In the genomic region with DNA sequence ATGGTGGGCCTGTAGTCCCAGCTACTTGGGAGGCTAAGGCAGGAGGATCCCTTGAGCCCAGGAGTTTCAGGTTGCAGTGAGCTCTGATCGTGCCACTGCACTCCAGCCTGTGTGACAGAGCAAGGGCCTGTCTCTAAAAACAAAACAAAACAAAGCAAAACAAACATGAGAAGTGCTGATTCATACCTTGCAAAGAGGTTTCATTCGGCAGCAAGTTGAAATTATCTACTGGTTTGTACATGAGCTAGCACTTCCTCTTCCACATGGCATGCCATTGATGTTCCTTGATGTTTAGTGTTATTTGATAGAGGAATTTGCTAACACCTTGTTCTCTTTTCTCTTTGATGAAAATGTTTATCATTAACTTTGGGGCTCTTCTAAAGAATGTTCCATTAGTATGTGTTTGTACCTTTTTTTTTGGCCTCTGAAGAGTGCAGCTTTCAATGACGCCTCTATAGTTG, we compare ENCODE assay signal across 11 cellular contexts. TPM values are rescaled to one million over a fixed set of nuclear protein-coding genes. Genes with fewer than 3 reads are reported as not detected.
DNase-seq lines count a peak whose midpoint lies in the region; ATAC-seq and TF ChIP-seq lines count a peak whose summit lies in the region.
"Had no signal": no experiment of that assay in that cellular context is flagged by ENCODE, and none has a peak within 500 bp of the region (broad histone marks: within the 10 kb centered on the region; RNA-seq: fewer than 3 reads in every experiment).

No MANE protein-coding gene starts in this region.

- POLR2A ChIA-PET in activated CD4-positive, alpha-beta T cell treated with anti-CD3 and anti-CD28 coated beads for 36 hours (lab: Charles Lee): no interaction called here

- no peaks in the 10 kb centered on the region for H3K36me3 Mint-ChIP-seq in activated CD4-positive, alpha-beta T cell treated with anti-CD3 and anti-CD28 coated beads for 36 hours (ENCODE audit: low read depth)
- H3K36me3 Mint-ChIP-seq in activated T-cell treated with anti-CD3 and anti-CD28 coated beads, Interleukin-2, amount 50 U/mL, for 24 hours (ENCODE audit: low read depth): no peaks in the 10 kb centered on the region

- H4K20me1 ChIP-seq in BLaER1 treated with 17β-estradiol and CSF1 and Interleukin-3, amounts not matched to agents 10 nM and 100 nM: no peaks in the 10 kb centered on the region
- no peaks in the 10 kb centered on the region for H4K20me1 ChIP-seq in KMS-11 (ENCODE audit: insufficient read depth)

- peaks cover 14 to 49% (median 38%) of the 10 kb centered on the region in 10 experiments for H3K4me1 ChIP-seq in BLaER1 treated with 17β-estradiol and CSF1 and Interleukin-3, amounts not matched to agents 10 nM and 100 nM
- H3K4me1 ChIP-seq in KMS-11 (ENCODE audit: low read depth, poor library complexity, severe bottlenecking): peaks cover 42% of the 10 kb centered on the region
- H3K4me1 ChIP-seq in esophagus muscularis mucosa: peaks cover 3 to 22% (median 21%) of the 10 kb centered on the region in 4 donors

- H3K27ac Mint-ChIP-seq in activated CD4-positive, alpha-beta T cell treated with anti-CD3 and anti-CD28 coated beads for 36 hours: no peak overlapping the region
- H3K27ac Mint-ChIP-seq in activated T-cell treated with anti-CD3 and anti-CD28 coated beads, Interleukin-2, amount 50 U/mL, for 24 hours: no peak overlapping the region

- peak; percentile 52 for ATAC-seq in GM18868 (IDR thresholded peaks at IDR 0.05; ENCODE audit: unreplicated experiment)
- ATAC-seq in activated CD4-positive, alpha-beta T cell treated with anti-CD3 and anti-CD28 coated beads for 36 hours: no peak
- ATAC-seq: Right ventricle myocardium inferior had no signal

- no peaks in the 10 kb centered on the region for H3K36me3 ChIP-seq in BLaER1 treated with 17β-estradiol and CSF1 and Interleukin-3, amounts not matched to agents 10 nM and 100 nM
- H3K36me3 ChIP-seq in KMS-11 (ENCODE audit: insufficient read depth) (no peaks in the 10 kb centered on the region), MG63 (no peaks in the 10 kb centered on the region), esophagus muscularis mucosa (no peaks in the 10 kb centered on the region)

- intact Hi-C loops in activated CD4-positive, alpha-beta T cell treated with anti-CD3 and anti-CD28 coated beads for 36 hours (cut with DNase I, micrococcal nuclease): no loop called here
- intact Hi-C loops in esophagus muscularis mucosa (cut with DNase I): no loop called here

- H3K9me3 Mint-ChIP-seq in activated CD4-positive, alpha-beta T cell treated with anti-CD3 and anti-CD28 coated beads for 36 hours (ENCODE audit: low read depth): no peaks in the 10 kb centered on the region
- H3K9me3 Mint-ChIP-seq in activated T-cell treated with anti-CD3 and anti-CD28 coated beads, Interleukin-2, amount 50 U/mL, for 24 hours: no peaks in the 10 kb centered on the region

- DNase-seq in astrocyte of the hippocampus (ENCODE audit: low read depth, low spot score) (peak; percentile 33), MG63 (no peak), esophagus muscularis mucosa (ENCODE audit: extremely low spot score) (no peak)
- DNase-seq in activated CD4-positive, alpha-beta T cell treated with anti-CD3 and anti-CD28 coated beads for 36 hours: no peak
- no peak for DNase-seq in activated T-cell treated with anti-CD3 and anti-CD28 coated beads, Interleukin-2, amount 50 U/mL, for 24 hours
- DNase-seq: activated CD8-positive, alpha-beta memory T cell treated with anti-CD3 and anti-CD28 coated beads, Interleukin-2, amount 50 U/mL, for 48 hours; posterior cingulate gyrus had no signal

- H3K79me2 ChIP-seq in KMS-11 (ENCODE audit: insufficient read depth, low read depth): no peaks in the 10 kb centered on the region

- H3K4me2 ChIP-seq in BLaER1 treated with 17β-estradiol and CSF1 and Interleukin-3, amounts not matched to agents 10 nM and 100 nM: peak overlapping the region in 6 of 11 experiments; percentile 28 to 75 (median 55); a peak in 12 of 22 replicates
- H3K4me2 ChIP-seq in KMS-11: peak overlapping the region; percentile 54

- peak overlapping the region in 9 of 11 experiments; percentile 1 to 83 (median 48); a peak in 16 of 22 replicates for H3K27ac ChIP-seq in BLaER1 treated with 17β-estradiol and CSF1 and Interleukin-3, amounts not matched to agents 10 nM and 100 nM
- H3K27ac ChIP-seq in KMS-11 (peak overlapping the region; percentile 73), esophagus muscularis mucosa (replicated peaks in 1 of 4) (no peak overlapping the region)

- CTCF ChIA-PET in activated CD4-positive, alpha-beta T cell treated with anti-CD3 and anti-CD28 coated beads for 36 hours (lab: Charles Lee): no interaction called here

- TF ChIP-seq EP300 in esophagus muscularis mucosa (IDR thresholded peaks at IDR 0.05): no peak

- H3K4me3 ChIP-seq in BLaER1 treated with 17β-estradiol and CSF1 and Interleukin-3, amounts not matched to agents 10 nM and 100 nM: no peak overlapping the region
- H3K4me3 ChIP-seq in KMS-11 (IDR thresholded peaks at IDR 0.05; ENCODE audit: insufficient read depth, low read depth, low read length): no peak overlapping the region
- H3K4me3 ChIP-seq in MG63: no peak overlapping the region
- no peak overlapping the region for H3K4me3 ChIP-seq in esophagus muscularis mucosa

- peaks cover 12% of the 10 kb centered on the region for H3K4me1 Mint-ChIP-seq in activated CD4-positive, alpha-beta T cell treated with anti-CD3 and anti-CD28 coated beads for 36 hours
- H3K4me1 Mint-ChIP-seq in activated T-cell treated with anti-CD3 and anti-CD28 coated beads, Interleukin-2, amount 50 U/mL, for 24 hours (ENCODE audit: low read depth): peaks cover 18% of the 10 kb centered on the region

- WGBS in esophagus muscularis mucosa: 76% methylated on average over 3 of the region's 3 CpGs

- H2AFZ ChIP-seq in KMS-11 (ENCODE audit: low read depth): peak overlapping the region; percentile 44

- TF ChIP-seq CTCF in KMS-11 (conservative IDR thresholded peaks at IDR 0.05; ENCODE audit: low read depth, low read length): no peak
- TF ChIP-seq CTCF in esophagus muscularis mucosa (IDR thresholded peaks at IDR 0.05): no peak

- no peak overlapping the region for H3K4me3 Mint-ChIP-seq in activated CD4-positive, alpha-beta T cell treated with anti-CD3 and anti-CD28 coated beads for 36 hours
- no peak overlapping the region for H3K4me3 Mint-ChIP-seq in activated T-cell treated with anti-CD3 and anti-CD28 coated beads, Interleukin-2, amount 50 U/mL, for 24 hours

- no peaks in the 10 kb centered on the region for H3K27me3 ChIP-seq in BLaER1 treated with 17β-estradiol and CSF1 and Interleukin-3, amounts not matched to agents 10 nM and 100 nM
- H3K27me3 ChIP-seq in KMS-11 (ENCODE audit: insufficient read depth, low read depth) (no peaks in the 10 kb centered on the region), MG63 (no peaks in the 10 kb centered on the region), esophagus muscularis mucosa (no peaks in the 10 kb centered on the region)

- H3K27me3 Mint-ChIP-seq in activated CD4-positive, alpha-beta T cell treated with anti-CD3 and anti-CD28 coated beads for 36 hours: no peaks in the 10 kb centered on the region
- H3K27me3 Mint-ChIP-seq in activated T-cell treated with anti-CD3 and anti-CD28 coated beads, Interleukin-2, amount 50 U/mL, for 24 hours: no peaks in the 10 kb centered on the region

- H3K9ac ChIP-seq in BLaER1 treated with 17β-estradiol and CSF1 and Interleukin-3, amounts not matched to agents 10 nM and 100 nM: peak overlapping the region in 4 of 11 experiments; percentile 21 to 60 (median 49); a peak in 5 of 22 replicates
- H3K9ac ChIP-seq in KMS-11: peak overlapping the region; percentile 13; the same call in 1 of the 2 replicates

- TF ChIP-seq POLR2A in esophagus muscularis mucosa (IDR thresholded peaks at IDR 0.05; ENCODE audit: low read depth): no peak

- H3K9me3 ChIP-seq in BLaER1 treated with 17β-estradiol and CSF1 and Interleukin-3, amounts not matched to agents 10 nM and 100 nM (replicated peaks in 1 of 11): no peaks in the 10 kb centered on the region
- H3K9me3 ChIP-seq in MG63: no peaks in the 10 kb centered on the region
- no peaks in the 10 kb centered on the region for H3K9me3 ChIP-seq in esophagus muscularis mucosa

RNA-seq across cellular contexts. Expression of a gene that starts 50.6 kb away (rescaled TPM):
- total RNA-seq in MG63 (2014; rRNA removed; shearing (Covaris generic); ENCODE audit: low replicate concordance): 12.7 and 13.7 TPM in 2 replicates
- total RNA-seq in activated CD4-positive, alpha-beta T cell treated with anti-CD3 and anti-CD28 coated beads for 36 hours: 10 to 100 TPM in 1 of 2 experiments, 1 to 10 TPM in 1; 6.1 to 10.4 TPM
- 10 to 100 TPM; 16.7 to 28.8 (median 24.7) TPM for total RNA-seq in esophagus muscularis mucosa

Comparison
In these comparisons a context has a peak if more than half of its experiments do, and no peak if none do; other contexts are left out.
1. H3K27ac ChIP-seq: peak in BLaER1 treated with 17β-estradiol and CSF1 and Interleukin-3, amounts not matched to agents 10 nM and 100 nM (9 of 11) and KMS-11 (single experiment); none in esophagus muscularis mucosa (0 of 4).